19 cellular contexts compared by ENCODE assay signal in genomic region chr1:76234061-76234460, GRCh38.
DNase-seq lines count a peak whose midpoint lies in the region; ATAC-seq, FAIRE-seq and TF ChIP-seq lines count a peak whose summit lies in the region.
"Had no signal": no experiment of that assay in that cellular context is flagged by ENCODE, and none has a peak within 500 bp of the region (broad histone marks: within the 10 kb centered on the region; RNA-seq: fewer than 3 reads in every experiment).

No MANE protein-coding gene starts in this region.

- TF ChIP-seq POLR2A in H1 (IDR thresholded peaks at IDR 0.05; ENCODE audit: control extremely low read depth in 1 of 2, low read depth in 2 of 2, low read length in 2 of 2) = no peak
- TF ChIP-seq POLR2A in thyroid gland (IDR thresholded peaks at IDR 0.05) = no peak
- no peak for TF ChIP-seq POLR2A in spleen (IDR thresholded peaks at IDR 0.05)

- TF ChIP-seq CTCF in H9 (conservative IDR thresholded peaks at IDR 0.05) (no peak), H1 (IDR thresholded peaks at IDR 0.05; ENCODE audit: control extremely low read depth in 1 of 3, insufficient read depth in 1 of 3, low read depth in 1 of 3, low read length in 3 of 3) (no peak), nephron progenitor cell (IDR thresholded peaks at IDR 0.05) (no peak), thyroid gland (IDR thresholded peaks at IDR 0.05) (no peak), spleen (IDR thresholded peaks at IDR 0.05 in 8 of 11, conservative IDR thresholded peaks at IDR 0.05 in 3 of 11) (no peak)

- H3K4me3 ChIP-seq in NT2/D1 (ENCODE audit: insufficient read length, low read depth) (no peak overlapping the region), H1 (ENCODE audit: extremely low read depth in 1 of 4, insufficient read depth in 2 of 4, low read depth in 3 of 4, low read length in 4 of 4) (no peak overlapping the region), thyroid gland (replicated peaks in 1 of 3) (no peak overlapping the region), spleen (no peak overlapping the region)

- POLR2A ChIA-PET in H1 (lab: Charles Lee; ENCODE audit: partially characterized antibody) = interaction anchor here (1.0 kb wide), 1 partner anchor 13 kb away, joined by 4 read pairs; no protein-coding TSS in a partner anchor

- no peaks in the 10 kb centered on the region for H3K23me2 ChIP-seq in H9 (ENCODE audit: insufficient read length, low read depth, low read length, poor library complexity, severe bottlenecking)
- H3K23me2 ChIP-seq in H1 (ENCODE audit: low read depth, low read length) = no peaks in the 10 kb centered on the region; the same call in 1 of the 2 replicates

- no peaks in the 10 kb centered on the region for H3K79me2 ChIP-seq in H9 (ENCODE audit: insufficient read depth, low read length)
- no peaks in the 10 kb centered on the region; a peak in 1 of 4 replicates for H3K79me2 ChIP-seq in H1 (ENCODE audit: control insufficient read depth in 1 of 2, insufficient read depth in 2 of 2, low read length in 2 of 2)

- no CpG with 5 or more reads among the region's 2 CpGs for WGBS in H9 (ENCODE audit: extremely low coverage, insufficient read length, low lambda C conversion rate)
- 85% methylated on average over 2 of the region's 2 CpGs; no CpG with 5 or more reads in 1 of the 2 experiments for WGBS in H1 (ENCODE audit: extremely low coverage in 1 of 2, insufficient coverage in 1 of 2, insufficient read length in 1 of 2, insufficient replicate concordance in 2 of 2, low coverage in 1 of 2, low lambda C conversion rate in 2 of 2, missing lambda C conversion rate in 1 of 2), 2 experiments
- 92 to 97% methylated on average over 2 of the region's 2 CpGs for WGBS in thyroid gland, 2 donors
- WGBS in spleen, 5 donors = 92 to 99% (median 95%) methylated on average over 2 of the region's 2 CpGs

- H3K79me1 ChIP-seq in H9 (ENCODE audit: insufficient read depth, low read depth, low read length, poor library complexity, severe bottlenecking) (no peaks in the 10 kb centered on the region), H1 (ENCODE audit: low read depth, low read length) (no peaks in the 10 kb centered on the region)

- H3K9me3 ChIP-seq in H9 (ENCODE audit: control insufficient read depth, low read depth, low read length) = no peaks in the 10 kb centered on the region
- peaks cover 34% of the 10 kb centered on the region for H3K9me3 ChIP-seq in NT2/D1 (ENCODE audit: insufficient read depth, low read length)
- no peaks in the 10 kb centered on the region for H3K9me3 ChIP-seq in H1 (ENCODE audit: insufficient read depth in 2 of 2, low read depth in 1 of 2, low read length in 1 of 2)
- H3K9me3 ChIP-seq in thyroid gland = no peaks in the 10 kb centered on the region
- no peaks in the 10 kb centered on the region for H3K9me3 ChIP-seq in spleen

- H2BK5ac ChIP-seq in H9 (ENCODE audit: insufficient read length, low read length) (no peak overlapping the region), H1 (ENCODE audit: low read depth, low read length) (peak overlapping the region; percentile 38; the same call in 1 of the 2 replicates)

- TF ChIP-seq EP300 in H1 (IDR thresholded peaks at IDR 0.05; ENCODE audit: borderline replicate concordance in 1 of 2, low read depth in 2 of 2, low read length in 2 of 2) = no peak

- H3K4me1 Mint-ChIP-seq in H9 (peaks cover 57 to 72% of the 10 kb centered on the region in 2 experiments), nephron progenitor cell (peaks cover 28% of the 10 kb centered on the region)
- H3K4me1 Mint-ChIP-seq: CD4-positive, alpha-beta memory T cell had no signal

- H3K36me3 Mint-ChIP-seq in H9 (ENCODE audit: insufficient read depth in 1 of 3, low read depth in 3 of 3) (peaks cover 0 to 11% (median 4%) of the 10 kb centered on the region in 3 experiments; a peak in 4 of 7 replicates), nephron progenitor cell (ENCODE audit: low read depth) (peaks cover 8% of the 10 kb centered on the region)
- H3K36me3 Mint-ChIP-seq: CD4-positive, alpha-beta memory T cell had no signal

- intact Hi-C loops in thyroid gland (cut with DNase I) = no loop called here
- intact Hi-C loops in spleen (cut with DNase I; ENCODE audit: low total_unique reads) = no loop called here

- no peak overlapping the region for H3K56ac ChIP-seq in H9 (ENCODE audit: insufficient read length, low read depth, low read length)
- no peak overlapping the region for H3K56ac ChIP-seq in H1 (replicated peaks; ENCODE audit: insufficient read length, low read depth, low read length)

- H3K18ac ChIP-seq in H9 (ENCODE audit: insufficient read length, low read depth, low read length) (no peak overlapping the region), H1 (ENCODE audit: extremely low read depth, low read length) (peak overlapping the region; percentile 54)

- H3K14ac ChIP-seq in H9 (ENCODE audit: insufficient read depth, low read length) (no peak overlapping the region), H1 (ENCODE audit: insufficient read length) (no peak overlapping the region)

- H3K27me3 ChIP-seq in H9 (ENCODE audit: insufficient read depth, low read length) = no peaks in the 10 kb centered on the region
- H3K27me3 ChIP-seq in NT2/D1 (ENCODE audit: insufficient read depth, insufficient read length) = no peaks in the 10 kb centered on the region
- no peaks in the 10 kb centered on the region for H3K27me3 ChIP-seq in H1 (replicated peaks in 1 of 4; ENCODE audit: control insufficient read depth in 3 of 4, extremely low read depth in 1 of 4, insufficient read depth in 3 of 4, low read length in 3 of 4)
- no peaks in the 10 kb centered on the region for H3K27me3 ChIP-seq in thyroid gland
- no peaks in the 10 kb centered on the region for H3K27me3 ChIP-seq in spleen (replicated peaks in 1 of 7)

- H3K36me3 ChIP-seq in NT2/D1 (ENCODE audit: insufficient read depth, insufficient read length, low read length) = no peaks in the 10 kb centered on the region
- H3K36me3 ChIP-seq in H1 (ENCODE audit: control insufficient read depth in 2 of 4, insufficient read depth in 4 of 4, low read length in 3 of 4) = no peaks in the 10 kb centered on the region
- H3K36me3 ChIP-seq in thyroid gland = no peaks in the 10 kb centered on the region
- H3K36me3 ChIP-seq in spleen = no peaks in the 10 kb centered on the region

- no peak overlapping the region for H4K8ac ChIP-seq in H9 (replicated peaks; ENCODE audit: insufficient read length, low read depth, low read length)
- H4K8ac ChIP-seq in H1 (ENCODE audit: extremely low read depth, insufficient read depth, low read length) = no peak overlapping the region

- H3K4me1 ChIP-seq in H9 (ENCODE audit: insufficient read depth, low read length) (peaks cover 18% of the 10 kb centered on the region), NT2/D1 (ENCODE audit: insufficient read depth, insufficient read length) (peaks cover 5% of the 10 kb centered on the region), H1 (replicated peaks in 1 of 4; ENCODE audit: control insufficient read depth in 3 of 4, insufficient read depth in 4 of 4, low read length in 3 of 4) (peaks cover 8 to 33% (median 24%) of the 10 kb centered on the region in 4 experiments), thyroid gland (no peaks in the 10 kb centered on the region), spleen (peaks cover 0 to 10% (median 3%) of the 10 kb centered on the region in 6 donors)

- H4K20me1 ChIP-seq in H9 (ENCODE audit: control insufficient read depth, insufficient read depth, insufficient read length) (no peaks in the 10 kb centered on the region), H1 (replicated peaks in 1 of 2; ENCODE audit: control insufficient read depth in 1 of 2, insufficient read depth in 2 of 2, low read length in 2 of 2) (no peaks in the 10 kb centered on the region)

- H3K4me3 Mint-ChIP-seq in H9 (no peak overlapping the region; a peak in 1 of 5 replicates), nephron progenitor cell (no peak overlapping the region)
- H3K4me3 Mint-ChIP-seq: CD4-positive, alpha-beta memory T cell had no signal

- H3K27ac Mint-ChIP-seq in H9 (peak overlapping the region; percentile 87 to 96 (median 89); a peak in 6 of 7 replicates), nephron progenitor cell (peak overlapping the region; percentile 44)
- H3K27ac Mint-ChIP-seq: CD4-positive, alpha-beta memory T cell had no signal

- H2AFZ ChIP-seq in H9 (ENCODE audit: low read length) (no peak overlapping the region), H1 (ENCODE audit: low read length) (no peak overlapping the region)

- H2BK15ac ChIP-seq in H9 (ENCODE audit: low read depth, low read length) = no peak overlapping the region
- no peak overlapping the region; the same call in 1 of the 2 replicates for H2BK15ac ChIP-seq in H1 (ENCODE audit: low read length)

- H3K23ac ChIP-seq in H9 (ENCODE audit: insufficient read length, low read depth, low read length) (no peak overlapping the region), H1 (ENCODE audit: insufficient read length) (no peak overlapping the region)

- H3T11ph ChIP-seq in H9 (ENCODE audit: low read length) = no peak overlapping the region

- H2BK20ac ChIP-seq in H9 (ENCODE audit: low read depth, low read length, poor library complexity, severe bottlenecking) (no peak overlapping the region), H1 (ENCODE audit: low read length) (peak overlapping the region; percentile 62; the same call in 1 of the 2 replicates)

- FAIRE-seq in H1 (lab: Jason Lieb, UNC) = no peak
- FAIRE-seq: G401.6, GM12892, GM18507 had no signal

- H3K27ac ChIP-seq in H9 (ENCODE audit: insufficient read length, low read depth, low read length) = no peak overlapping the region
- no peak overlapping the region for H3K27ac ChIP-seq in H1 (ENCODE audit: low read depth, low read length)
- H3K27ac ChIP-seq in thyroid gland = no peak overlapping the region
- no peak overlapping the region for H3K27ac ChIP-seq in spleen

- H2AK5ac ChIP-seq in H9 (ENCODE audit: insufficient read length, low read length) (no peak overlapping the region), H1 (ENCODE audit: low read depth, low read length) (no peak overlapping the region; the same call in none of the 2 replicates)

- H3K4me2 ChIP-seq in H9 (ENCODE audit: insufficient read depth, insufficient read length, low read length) (no peak overlapping the region), H1 (ENCODE audit: insufficient read depth in 1 of 2, low read depth in 2 of 2, low read length in 2 of 2) (no peak overlapping the region; a peak in 1 of 4 replicates)

- H4K5ac ChIP-seq in H9 (ENCODE audit: insufficient read length, low read depth, low read length) (no peak overlapping the region), H1 (ENCODE audit: insufficient read length, low read depth, low read length) (no peak overlapping the region)

- H3K9me3 Mint-ChIP-seq in H9 = no peaks in the 10 kb centered on the region
- peaks cover 3% of the 10 kb centered on the region for H3K9me3 Mint-ChIP-seq in nephron progenitor cell
- H3K9me3 Mint-ChIP-seq: CD4-positive, alpha-beta memory T cell had no signal

- CTCF ChIA-PET in H1 (lab: Charles Lee; ENCODE audit: partially characterized antibody) = interaction anchor here (1.0 kb wide), 1 partner anchor 80 kb away, joined by 3 read pairs; no protein-coding TSS in a partner anchor

- H3K27me3 Mint-ChIP-seq in H9 (ENCODE audit: low read depth) (no peaks in the 10 kb centered on the region), nephron progenitor cell (ENCODE audit: low read depth, poor library complexity) (peaks cover 2% of the 10 kb centered on the region)
- H3K27me3 Mint-ChIP-seq: CD4-positive, alpha-beta memory T cell had no signal

- TF ChIP-seq RAD21 in H1 (IDR thresholded peaks at IDR 0.05 in 1 of 2, conservative IDR thresholded peaks at IDR 0.05 in 1 of 2; ENCODE audit: low read depth in 2 of 2, low read length in 2 of 2) = no peak

- ATAC-seq in HG03469 (IDR thresholded peaks at IDR 0.05; ENCODE audit: unreplicated experiment) = no peak
- ATAC-seq: HCT116 had no signal

- H2BK12ac ChIP-seq in H9 (ENCODE audit: insufficient read length, low read depth, low read length) (no peak overlapping the region), H1 (ENCODE audit: low read depth, low read length) (0 out of 2 replicates have a peak overlapping the region, but pooled peaks have one; percentile 40)

- H2BK120ac ChIP-seq in H9 (ENCODE audit: low read depth, low read length, poor library complexity, severe bottlenecking) = no peak overlapping the region
- H2BK120ac ChIP-seq in H1 (replicated peaks; ENCODE audit: low read depth, low read length) = peak overlapping the region; percentile 57

- H3K4ac ChIP-seq in H9 (ENCODE audit: low read depth, low read length) = no peak overlapping the region
- no peak overlapping the region for H3K4ac ChIP-seq in H1 (replicated peaks; ENCODE audit: insufficient read length, low read depth, low read length)

- H4K91ac ChIP-seq in H9 (ENCODE audit: insufficient read length, low read depth, low read length) (no peak overlapping the region), H1 (replicated peaks; ENCODE audit: insufficient read length, low read length) (peak overlapping the region; percentile 95)

- H3K9ac ChIP-seq in H9 (ENCODE audit: extremely low read depth, insufficient read length, low read length) = no peak overlapping the region
- H3K9ac ChIP-seq in NT2/D1 (ENCODE audit: insufficient read length, low read depth) = no peak overlapping the region
- no peak overlapping the region for H3K9ac ChIP-seq in H1 (replicated peaks in 1 of 4; ENCODE audit: extremely low read depth in 1 of 4, low read depth in 3 of 4, low read length in 3 of 4)

- DNase-seq in H9 (no peak), NT2/D1 (ENCODE audit: low read depth, low spot score) (peak; percentile 52), H1 (ENCODE audit: low read depth in 1 of 2, low spot score in 2 of 2) (no peak), nephron progenitor cell (no peak), thyroid gland (no peak), amygdala (lab: John Stamatoyannopoulos, UW) (no peak), spleen (no peak)
- DNase-seq: C1 segment of cervical spinal cord; CD4-positive, alpha-beta memory T cell; COR-L47; DMS153; DND-41; GOT3; H7 had no signal
